ENCODE assay signal across 37 cellular contexts in the genomic region with DNA sequence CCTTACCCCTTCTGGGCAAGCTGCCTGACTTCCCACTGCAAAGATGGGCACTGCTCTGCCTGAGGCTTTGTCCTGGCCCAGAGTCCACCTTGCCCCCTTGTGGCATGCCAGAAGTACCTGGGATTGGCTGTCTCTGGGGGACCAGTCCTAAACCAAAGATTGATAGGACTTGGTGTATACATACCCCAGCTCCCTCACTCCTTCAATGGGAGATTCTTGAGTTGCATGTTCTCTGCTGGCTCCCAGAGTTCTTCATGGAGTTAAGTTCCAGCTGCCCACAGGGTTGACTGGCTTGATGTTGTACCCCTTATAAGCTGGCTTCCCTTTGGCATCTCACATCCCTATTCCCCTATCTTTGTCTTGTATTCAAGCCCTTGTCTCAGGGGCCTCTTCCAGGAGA.
"Had no signal": no experiment of that assay in that cellular context is flagged by ENCODE, and none has a peak within 500 bp of the region (broad histone marks: within the 10 kb centered on the region; RNA-seq: fewer than 3 reads in every experiment).

No MANE protein-coding gene starts in this region.

- ATAC-seq: activated naive CD4-positive, alpha-beta T cell treated with anti-CD3 and anti-CD28 coated beads, Interleukin-2, amount 50 U/mL, for 72 hours; activated naive CD8-positive, alpha-beta T cell treated with anti-CD3 and anti-CD28 coated beads, Interleukin-2, amount 50 U/mL, for 24 hours; activated T-cell treated with anti-CD3 and anti-CD28 coated beads, Interleukin-2, amount 50 U/mL, for 4 hours; activated T-cell treated with anti-CD3 and anti-CD28 coated beads, Interleukin-2, amount 50 U/mL, for 72 hours; activated T-helper 17 cell treated with anti-CD3 and anti-CD28 coated beads, Interleukin-2, amount 50 U/mL, for 72 hours; body of pancreas had no signal

- H3K27ac Mint-ChIP-seq: activated naive CD4-positive, alpha-beta T cell treated with anti-CD3 and anti-CD28 coated beads for 36 hours; activated naive CD4-positive, alpha-beta T cell treated with anti-CD3 and anti-CD28 coated beads, Interleukin-2, amount 10 ng/mL, durations not matched to agents 7 days and 5 days; activated naive CD4-positive, alpha-beta T cell treated with anti-CD3 and anti-CD28 coated beads, Interleukin-2, amount 50 U/mL, for 24 hours; activated naive CD4-positive, alpha-beta T cell treated with anti-CD3 and anti-CD28 coated beads, Interleukin-2, amount 50 U/mL, for 72 hours; activated naive CD8-positive, alpha-beta T cell; activated naive CD8-positive, alpha-beta T cell treated with anti-CD3 and anti-CD28 coated beads for 36 hours; activated naive CD8-positive, alpha-beta T cell treated with anti-CD3 and anti-CD28 coated beads, Interleukin-2, amount 10 ng/mL, durations not matched to agents 7 days and 5 days; activated naive CD8-positive, alpha-beta T cell treated with anti-CD3 and anti-CD28 coated beads, Interleukin-2, amount 50 U/mL, for 24 hours; activated T-cell treated with anti-CD3 and anti-CD28 coated beads, Interleukin-2, amount 50 U/mL, for 24 hours; activated T-cell treated with anti-CD3 and anti-CD28 coated beads, Interleukin-2, amount 50 U/mL, for 72 hours; activated T-helper 1 cell treated with anti-CD3 and anti-CD28 coated beads, Interleukin-12 subunit alpha, Interleukin-12 subunit beta, Interleukin-2, Interleukin-4 antibody, amounts not matched to agents 30 ng/mL and 10 ng/mL and 1 ng/mL, durations not matched to agents 14 hours and 24 hours and 36 hours; activated T-helper 17 cell treated with anti-CD3 and anti-CD28 coated beads, Interleukin-2, amount 50 U/mL, for 72 hours; activated T-helper 2 cell treated with anti-CD3 and anti-CD28 coated beads, Interferon-gamma antibody, Interleukin-2, Interleukin-4, amounts not matched to agents 10 μg/mL and 5 μg/mL and 100 μg/mL, durations not matched to agents 14 hours and 24 hours and 36 hours had no signal

- H3K4me1 Mint-ChIP-seq: activated naive CD4-positive, alpha-beta T cell treated with anti-CD3 and anti-CD28 coated beads, Interleukin-2, amount 10 ng/mL, durations not matched to agents 7 days and 5 days; activated naive CD4-positive, alpha-beta T cell treated with anti-CD3 and anti-CD28 coated beads, Interleukin-2, amount 50 U/mL, for 24 hours; activated naive CD8-positive, alpha-beta T cell treated with anti-CD3 and anti-CD28 coated beads for 36 hours; activated naive CD8-positive, alpha-beta T cell treated with anti-CD3 and anti-CD28 coated beads, Interleukin-2, amount 10 ng/mL, durations not matched to agents 7 days and 5 days; activated naive CD8-positive, alpha-beta T cell treated with anti-CD3 and anti-CD28 coated beads, Interleukin-2, amount 50 U/mL, for 24 hours; activated T-helper 17 cell treated with anti-CD3 and anti-CD28 coated beads, Interleukin-2, amount 50 U/mL, for 72 hours; central memory CD8-positive, alpha-beta T cell had no signal

- H3K4me3 Mint-ChIP-seq: activated naive CD4-positive, alpha-beta T cell treated with anti-CD3 and anti-CD28 coated beads for 36 hours; activated naive CD4-positive, alpha-beta T cell treated with anti-CD3 and anti-CD28 coated beads, Interleukin-2, amount 10 ng/mL, durations not matched to agents 7 days and 5 days; activated naive CD4-positive, alpha-beta T cell treated with anti-CD3 and anti-CD28 coated beads, Interleukin-2, amount 50 U/mL, for 24 hours; activated naive CD8-positive, alpha-beta T cell; activated naive CD8-positive, alpha-beta T cell treated with anti-CD3 and anti-CD28 coated beads for 36 hours; activated naive CD8-positive, alpha-beta T cell treated with anti-CD3 and anti-CD28 coated beads, Interleukin-2, amount 10 ng/mL, durations not matched to agents 7 days and 5 days; activated naive CD8-positive, alpha-beta T cell treated with anti-CD3 and anti-CD28 coated beads, Interleukin-2, amount 50 U/mL, for 24 hours; activated T-cell treated with anti-CD3 and anti-CD28 coated beads, Interleukin-2, amount 50 U/mL, for 24 hours; activated T-cell treated with anti-CD3 and anti-CD28 coated beads, Interleukin-2, amount 50 U/mL, for 4 hours; activated T-cell treated with anti-CD3 and anti-CD28 coated beads, Interleukin-2, amount 50 U/mL, for 72 hours; activated T-helper 1 cell treated with anti-CD3 and anti-CD28 coated beads, Interleukin-12 subunit alpha, Interleukin-12 subunit beta, Interleukin-2, Interleukin-4 antibody, amounts not matched to agents 30 ng/mL and 10 ng/mL and 1 ng/mL, durations not matched to agents 14 hours and 24 hours and 36 hours; activated T-helper 17 cell treated with anti-CD3 and anti-CD28 coated beads, Interleukin-2, amount 50 U/mL, for 72 hours; brain; central memory CD8-positive, alpha-beta T cell had no signal

- H3K9me3 Mint-ChIP-seq: activated naive CD4-positive, alpha-beta T cell treated with anti-CD3 and anti-CD28 coated beads for 36 hours; activated naive CD4-positive, alpha-beta T cell treated with anti-CD3 and anti-CD28 coated beads, Interleukin-2, amount 10 ng/mL, durations not matched to agents 7 days and 5 days; activated naive CD4-positive, alpha-beta T cell treated with anti-CD3 and anti-CD28 coated beads, Interleukin-2, amount 50 U/mL, for 24 hours; activated naive CD4-positive, alpha-beta T cell treated with anti-CD3 and anti-CD28 coated beads, Interleukin-2, amount 50 U/mL, for 72 hours; activated naive CD8-positive, alpha-beta T cell treated with anti-CD3 and anti-CD28 coated beads for 36 hours; activated naive CD8-positive, alpha-beta T cell treated with anti-CD3 and anti-CD28 coated beads, Interleukin-2, amount 50 U/mL, for 24 hours; activated T-cell treated with anti-CD3 and anti-CD28 coated beads, Interleukin-2, amount 50 U/mL, for 24 hours; activated T-cell treated with anti-CD3 and anti-CD28 coated beads, Interleukin-2, amount 50 U/mL, for 4 hours; activated T-helper 1 cell treated with anti-CD3 and anti-CD28 coated beads, Interleukin-12 subunit alpha, Interleukin-12 subunit beta, Interleukin-2, Interleukin-4 antibody, amounts not matched to agents 30 ng/mL and 10 ng/mL and 1 ng/mL, durations not matched to agents 14 hours and 24 hours and 36 hours; activated T-helper 17 cell treated with anti-CD3 and anti-CD28 coated beads, Interleukin-2, amount 50 U/mL, for 72 hours; activated T-helper 2 cell treated with anti-CD3 and anti-CD28 coated beads, Interferon-gamma antibody, Interleukin-2, Interleukin-4, amounts not matched to agents 10 μg/mL and 5 μg/mL and 100 μg/mL, durations not matched to agents 14 hours and 24 hours and 36 hours; central memory CD8-positive, alpha-beta T cell had no signal

- H3K36me3 ChIP-seq: adrenal gland, ascending aorta, brain microvascular endothelial cell, breast epithelium, cardiac muscle cell had no signal

- H3K27me3 Mint-ChIP-seq: activated naive CD8-positive, alpha-beta T cell treated with anti-CD3 and anti-CD28 coated beads, Interleukin-2, amount 10 ng/mL, durations not matched to agents 7 days and 5 days had no signal

- H3K36me3 Mint-ChIP-seq: activated naive CD4-positive, alpha-beta T cell treated with anti-CD3 and anti-CD28 coated beads, Interleukin-2, amount 10 ng/mL, durations not matched to agents 7 days and 5 days; activated naive CD4-positive, alpha-beta T cell treated with anti-CD3 and anti-CD28 coated beads, Interleukin-2, amount 50 U/mL, for 24 hours; activated naive CD4-positive, alpha-beta T cell treated with anti-CD3 and anti-CD28 coated beads, Interleukin-2, amount 50 U/mL, for 72 hours; activated naive CD8-positive, alpha-beta T cell; activated naive CD8-positive, alpha-beta T cell treated with anti-CD3 and anti-CD28 coated beads for 36 hours; activated naive CD8-positive, alpha-beta T cell treated with anti-CD3 and anti-CD28 coated beads, Interleukin-2, amount 10 ng/mL, durations not matched to agents 7 days and 5 days; brain had no signal

- H3K27ac ChIP-seq: adrenal gland, ascending aorta, body of pancreas, brain microvascular endothelial cell, breast epithelium, cardiac muscle cell had no signal

- H3K27me3 ChIP-seq: ascending aorta, body of pancreas, brain microvascular endothelial cell, cardiac muscle cell had no signal

- H3K4me3 ChIP-seq: adrenal gland, ascending aorta, body of pancreas, breast epithelium, cardiac muscle cell had no signal

- H3K4me1 ChIP-seq: adrenal gland, ascending aorta, body of pancreas, breast epithelium had no signal

- DNase-seq: activated effector memory CD4-positive, alpha-beta T cell treated with anti-CD3 and anti-CD28 coated beads, Interleukin-2, amount 50 U/mL, for 16 hours; activated effector memory CD4-positive, alpha-beta T cell treated with Interleukin-2 at 50 U/mL for 16 hours; activated gamma-delta T cell; activated gamma-delta T cell treated with Interleukin-2 at 50 U/mL for 16 hours; activated naive CD4-positive, alpha-beta T cell; activated naive CD4-positive, alpha-beta T cell treated with anti-CD3 and anti-CD28 coated beads for 36 hours; activated naive CD4-positive, alpha-beta T cell treated with anti-CD3 and anti-CD28 coated beads, Interleukin-2, amount 10 ng/mL, durations not matched to agents 7 days and 5 days; activated naive CD4-positive, alpha-beta T cell treated with anti-CD3 and anti-CD28 coated beads, Interleukin-2, amount 50 U/mL, for 16 hours; activated naive CD4-positive, alpha-beta T cell treated with Interleukin-2 at 50 U/mL for 16 hours; activated naive CD8-positive, alpha-beta T cell treated with anti-CD3 and anti-CD28 coated beads for 36 hours; activated naive CD8-positive, alpha-beta T cell treated with anti-CD3 and anti-CD28 coated beads, Interleukin-2, amount 10 ng/mL, durations not matched to agents 7 days and 5 days; activated naive CD8-positive, alpha-beta T cell treated with anti-CD3 and anti-CD28 coated beads, Interleukin-2, amount 50 U/mL, for 24 hours; activated T-cell treated with anti-CD3 and anti-CD28 coated beads, Interleukin-2, amount 50 U/mL, for 24 hours; activated T-cell treated with anti-CD3 and anti-CD28 coated beads, Interleukin-2, amount 50 U/mL, for 4 hours; activated T-cell treated with anti-CD3 and anti-CD28 coated beads, Interleukin-2, amount 50 U/mL, for 48 hours; activated T-cell treated with anti-CD3 and anti-CD28 coated beads, Interleukin-2, amount 50 U/mL, for 72 hours; adrenal gland; amniotic stem cell; amygdala; anterior cingulate cortex; aorta; body of pancreas; brain microvascular endothelial cell; caudate nucleus; central memory CD4-positive, alpha-beta T cell; cerebellar nuclear complex had no signal

- H3K9me3 ChIP-seq: adrenal gland, ascending aorta, body of pancreas, breast epithelium had no signal
